Comparison of ENCODE assay signal across 1 cellular context in the genomic region with DNA sequence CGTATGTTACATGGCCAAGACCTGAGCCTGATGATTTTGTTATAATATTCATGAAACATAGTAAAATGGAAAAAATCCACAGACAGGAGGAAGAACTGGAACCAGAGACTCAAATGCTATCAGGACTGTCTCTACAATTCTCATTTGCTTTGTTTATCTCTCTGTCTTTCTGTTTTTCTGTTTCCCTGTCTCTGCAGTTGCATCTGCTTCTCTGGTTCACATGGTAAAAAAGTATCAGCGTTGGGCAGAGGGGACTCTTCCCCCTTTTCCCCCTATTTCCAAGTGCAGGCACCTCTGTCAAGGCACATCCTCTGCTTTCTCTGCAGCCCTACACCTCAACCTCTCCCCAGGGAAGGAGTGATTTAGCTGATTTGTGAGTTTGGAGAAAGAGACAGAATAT.
TF ChIP-seq lines count a peak whose summit lies in the region.

No MANE protein-coding gene starts in this region.

TF ChIP-seq in SK-N-SH, 30 proteins besides CTCF, POLR2A, EP300 and RAD21 (continued from another document):
- no peak for TF ChIP-seq RXRA (IDR thresholded peaks at IDR 0.05; ENCODE audit: borderline replicate concordance, low read depth)
- TF ChIP-seq RCOR1 (IDR thresholded peaks at IDR 0.05; ENCODE audit: low read length): no peak
- TF ChIP-seq, protein P1, sequence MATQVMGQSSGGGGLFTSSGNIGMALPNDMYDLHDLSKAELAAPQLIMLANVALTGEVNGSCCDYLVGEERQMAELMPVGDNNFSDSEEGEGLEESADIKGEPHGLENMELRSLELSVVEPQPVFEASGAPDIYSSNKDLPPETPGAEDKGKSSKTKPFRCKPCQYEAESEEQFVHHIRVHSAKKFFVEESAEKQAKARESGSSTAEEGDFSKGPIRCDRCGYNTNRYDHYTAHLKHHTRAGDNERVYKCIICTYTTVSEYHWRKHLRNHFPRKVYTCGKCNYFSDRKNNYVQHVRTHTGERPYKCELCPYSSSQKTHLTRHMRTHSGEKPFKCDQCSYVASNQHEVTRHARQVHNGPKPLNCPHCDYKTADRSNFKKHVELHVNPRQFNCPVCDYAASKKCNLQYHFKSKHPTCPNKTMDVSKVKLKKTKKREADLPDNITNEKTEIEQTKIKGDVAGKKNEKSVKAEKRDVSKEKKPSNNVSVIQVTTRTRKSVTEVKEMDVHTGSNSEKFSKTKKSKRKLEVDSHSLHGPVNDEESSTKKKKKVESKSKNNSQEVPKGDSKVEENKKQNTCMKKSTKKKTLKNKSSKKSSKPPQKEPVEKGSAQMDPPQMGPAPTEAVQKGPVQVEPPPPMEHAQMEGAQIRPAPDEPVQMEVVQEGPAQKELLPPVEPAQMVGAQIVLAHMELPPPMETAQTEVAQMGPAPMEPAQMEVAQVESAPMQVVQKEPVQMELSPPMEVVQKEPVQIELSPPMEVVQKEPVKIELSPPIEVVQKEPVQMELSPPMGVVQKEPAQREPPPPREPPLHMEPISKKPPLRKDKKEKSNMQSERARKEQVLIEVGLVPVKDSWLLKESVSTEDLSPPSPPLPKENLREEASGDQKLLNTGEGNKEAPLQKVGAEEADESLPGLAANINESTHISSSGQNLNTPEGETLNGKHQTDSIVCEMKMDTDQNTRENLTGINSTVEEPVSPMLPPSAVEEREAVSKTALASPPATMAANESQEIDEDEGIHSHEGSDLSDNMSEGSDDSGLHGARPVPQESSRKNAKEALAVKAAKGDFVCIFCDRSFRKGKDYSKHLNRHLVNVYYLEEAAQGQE (IDR thresholded peaks at IDR 0.05; ENCODE audit: low read depth, low read length): no peak
- TF ChIP-seq MXI1 (IDR thresholded peaks at IDR 0.05; ENCODE audit: low read depth, low read length): no peak
- TF ChIP-seq EZH2phosphoT487 (IDR thresholded peaks at IDR 0.05; ENCODE audit: borderline replicate concordance, low read depth): no peak
- TF ChIP-seq POLR2AphosphoS5 (IDR thresholded peaks at IDR 0.05; ENCODE audit: low read depth, low read length): no peak
- no peak for TF ChIP-seq ELF1 (IDR thresholded peaks at IDR 0.05)
- TF ChIP-seq TEAD4 (IDR thresholded peaks at IDR 0.05; ENCODE audit: borderline replicate concordance, insufficient read depth): no peak
- TF ChIP-seq, protein P2, sequence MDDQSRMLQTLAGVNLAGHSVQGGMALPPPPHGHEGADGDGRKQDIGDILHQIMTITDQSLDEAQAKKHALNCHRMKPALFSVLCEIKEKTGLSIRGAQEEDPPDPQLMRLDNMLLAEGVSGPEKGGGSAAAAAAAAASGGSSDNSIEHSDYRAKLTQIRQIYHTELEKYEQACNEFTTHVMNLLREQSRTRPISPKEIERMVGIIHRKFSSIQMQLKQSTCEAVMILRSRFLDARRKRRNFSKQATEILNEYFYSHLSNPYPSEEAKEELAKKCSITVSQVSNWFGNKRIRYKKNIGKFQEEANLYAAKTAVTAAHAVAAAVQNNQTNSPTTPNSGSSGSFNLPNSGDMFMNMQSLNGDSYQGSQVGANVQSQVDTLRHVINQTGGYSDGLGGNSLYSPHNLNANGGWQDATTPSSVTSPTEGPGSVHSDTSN (IDR thresholded peaks at IDR 0.05): no peak
- no peak for TF ChIP-seq SIN3A (IDR thresholded peaks at IDR 0.05; ENCODE audit: borderline replicate concordance, low read depth, low read length)
TF ChIP-seq in SK-N-SH: peak in this region for 0.
